Comparison of ENCODE assay signal across 9 cellular contexts in genomic region chr10:50310560-50311174, GRCh38. TPM values are rescaled to one million over a fixed set of nuclear protein-coding genes. Genes with fewer than 3 reads are reported as not detected.
A peak's percentile ranks its signal among the peaks of the same experiment; 100 is the strongest.
DNase-seq lines count a peak whose midpoint lies in the region; TF ChIP-seq lines count a peak whose summit lies in the region.
"Had no signal": no experiment of that assay in that cellular context is flagged by ENCODE, and none has a peak within 500 bp of the region (broad histone marks: within the 10 kb centered on the region; RNA-seq: fewer than 3 reads in every experiment).

No MANE protein-coding gene starts in this region.

- POLR2A ChIA-PET in HEK293T (lab: Yijun Ruan, JAX) = no interaction called here

- TF ChIP-seq CTCF in Peyer's patch (IDR thresholded peaks at IDR 0.05) (peak in 5 of 6 experiments; percentile 5 to 63 (median 60)), fibroblast of pulmonary artery (IDR thresholded peaks at IDR 0.05; ENCODE audit: low read length, missing control alignments) (peak; percentile 41), transverse colon (IDR thresholded peaks at IDR 0.05) (peak; percentile 26 to 51 (median 37))

- H3K4me1 ChIP-seq in Peyer's patch (no peaks in the 10 kb centered on the region), transverse colon (no peaks in the 10 kb centered on the region)
- H3K4me1 ChIP-seq: pancreas had no signal

- H3K36me3 ChIP-seq in Peyer's patch (peaks cover 0 to 38% (median 0%) of the 10 kb centered on the region in 3 donors), transverse colon (peaks cover 0 to 16% (median 5%) of the 10 kb centered on the region in 4 donors)

- H3K27ac ChIP-seq in Peyer's patch (no peak overlapping the region), transverse colon (no peak overlapping the region)
- H3K27ac ChIP-seq: pancreas had no signal

- 79 to 91% methylated on average over 2 to 4 of the region's 4 CpGs for WGBS in transverse colon (ENCODE audit: low coverage in 1 of 2), 2 donors

- CTCF ChIA-PET in HEK293T (lab: Yijun Ruan, JAX) = no interaction called here

- in situ Hi-C loops in transverse colon (cut with MboI; ENCODE audit: low pct_ligation_motif_present in 1 of 4, low pct_unique_long_range_greater_than_20kb in 1 of 4, low sequenced_read_pairs in 3 of 4) = no loop called here

- H3K9me3 ChIP-seq in Peyer's patch (no peaks in the 10 kb centered on the region), transverse colon (peaks cover 0 to 5% of the 10 kb centered on the region in 2 donors)
- H3K9me3 ChIP-seq: pancreas had no signal

- DNase-seq in NCI-H2171 treated with DMSO at 0.1 percent for 48 hours (lab: John Stamatoyannopoulos, UW) = peak; percentile 17
- no peak for DNase-seq in NCI-H2171 (lab: John Stamatoyannopoulos, UW)
- peak; percentile 54 for DNase-seq in HEK293T (ENCODE audit: extremely low spot score)
- DNase-seq in Peyer's patch = peak in 2 of 3 donors; percentile 62 to 73
- DNase-seq in fibroblast of pulmonary artery (ENCODE audit: low read depth) = peak; percentile 11
- DNase-seq in transverse colon = peak; percentile 18
- DNase-seq in retina = no peak
- DNase-seq in NCI-H187 (lab: John Stamatoyannopoulos, UW) = no peak
- DNase-seq: pancreas had no signal

- no peak overlapping the region for H3K4me3 ChIP-seq in Peyer's patch
- H3K4me3 ChIP-seq in fibroblast of pulmonary artery (replicated peaks; ENCODE audit: low read depth, low read length) = no peak overlapping the region
- H3K4me3 ChIP-seq in transverse colon = no peak overlapping the region
- H3K4me3 ChIP-seq: pancreas had no signal

- intact Hi-C loops in transverse colon (cut with DNase I; ENCODE audit: low total_unique reads) = no loop called here

- H3K27me3 ChIP-seq in Peyer's patch (no peaks in the 10 kb centered on the region), transverse colon (no peaks in the 10 kb centered on the region)
- H3K27me3 ChIP-seq: pancreas had no signal

- no peak for TF ChIP-seq EP300 in transverse colon (IDR thresholded peaks at IDR 0.05; ENCODE audit: low read depth)

- TF ChIP-seq POLR2A in Peyer's patch (IDR thresholded peaks at IDR 0.05) = no peak
- TF ChIP-seq POLR2A in transverse colon (IDR thresholded peaks at IDR 0.05) = no peak

TF ChIP-seq in HEK293T, 16 proteins besides CTCF, POLR2A, EP300 and RAD21:
- TF ChIP-seq SUZ12 (IDR thresholded peaks at IDR 0.05) (no peak), TARDBP (IDR thresholded peaks at IDR 0.05) (no peak), ARNT (IDR thresholded peaks at IDR 0.05) (no peak), FOXA1 (IDR thresholded peaks at IDR 0.05) (no peak), ELF4 (IDR thresholded peaks at IDR 0.05) (no peak), L3MBTL2 (conservative IDR thresholded peaks at IDR 0.05) (no peak), FOXK2 (IDR thresholded peaks at IDR 0.05) (no peak), BHLHE40 (IDR thresholded peaks at IDR 0.05; ENCODE audit: borderline replicate concordance) (no peak), NFRKB (IDR thresholded peaks at IDR 0.05) (no peak), HDGF (IDR thresholded peaks at IDR 0.05; ENCODE audit: borderline replicate concordance) (no peak)

RNA-seq across cellular contexts. Expression of gene ASAH2, which starts 59.4 kb away (rescaled TPM):
- total RNA-seq in Peyer's patch (10 to 100 TPM in 1 of 4 donors, 1 to 10 TPM in 2, under 1 TPM in 1; 0.83 to 52.2 (median 5.7) TPM), transverse colon (under 1 TPM; 0.32 to 0.75 (median 0.40) TPM)

Comparison
In these comparisons a context has a peak if more than half of its experiments do, and no peak if none do; other contexts are left out.
1. DNase-seq: peak in NCI-H2171 treated with DMSO at 0.1 percent for 48 hours (single experiment), HEK293T (single experiment), Peyer's patch (2 of 3), fibroblast of pulmonary artery (single experiment) and transverse colon (single experiment); none in NCI-H2171 (single experiment), retina (single experiment) and NCI-H187 (0 of 2).
2. Peak in every context shown above with its lines, with median percentiles within 50 percentile points of each other: CTCF ChIP-seq.